In the genomic region with DNA sequence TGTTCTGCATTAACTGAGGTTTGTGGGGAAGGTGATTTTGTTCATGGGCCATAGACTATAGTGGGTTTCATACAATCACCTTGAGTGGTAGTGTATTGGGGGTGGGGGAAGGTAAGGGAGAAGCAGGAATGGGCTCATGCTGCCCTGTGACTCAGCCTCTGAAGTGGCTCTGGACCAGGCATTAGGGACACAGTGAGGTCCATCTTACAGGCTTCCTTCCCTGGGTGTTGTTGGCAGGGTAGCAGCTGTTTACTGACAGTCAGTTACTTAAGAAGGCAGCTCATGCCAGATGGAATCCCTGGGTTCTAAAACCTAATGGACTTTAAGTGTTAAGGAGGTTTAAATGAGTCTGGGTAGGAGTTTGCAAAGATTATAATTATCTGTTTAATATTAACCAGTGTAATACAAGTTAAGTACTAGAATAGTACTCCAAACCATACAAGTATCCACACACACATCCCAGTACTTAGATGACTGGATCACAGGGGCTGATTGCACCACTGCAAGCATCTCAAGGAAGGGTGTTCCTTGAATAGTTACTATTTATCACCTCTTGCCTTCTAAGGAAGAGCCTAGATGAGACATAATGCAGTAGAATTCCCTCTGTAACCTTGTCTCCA, we compare ENCODE assay signal across 1 cellular context.
TF ChIP-seq lines count a peak whose summit lies in the region.

No MANE protein-coding gene starts in this region.

TF ChIP-seq in SK-N-SH treated with all-trans-retinoic acid at 6 μM for 48 hours, 23 proteins besides CTCF, POLR2A, EP300 and RAD21 (continued from another document):
- TF ChIP-seq, protein P1, sequence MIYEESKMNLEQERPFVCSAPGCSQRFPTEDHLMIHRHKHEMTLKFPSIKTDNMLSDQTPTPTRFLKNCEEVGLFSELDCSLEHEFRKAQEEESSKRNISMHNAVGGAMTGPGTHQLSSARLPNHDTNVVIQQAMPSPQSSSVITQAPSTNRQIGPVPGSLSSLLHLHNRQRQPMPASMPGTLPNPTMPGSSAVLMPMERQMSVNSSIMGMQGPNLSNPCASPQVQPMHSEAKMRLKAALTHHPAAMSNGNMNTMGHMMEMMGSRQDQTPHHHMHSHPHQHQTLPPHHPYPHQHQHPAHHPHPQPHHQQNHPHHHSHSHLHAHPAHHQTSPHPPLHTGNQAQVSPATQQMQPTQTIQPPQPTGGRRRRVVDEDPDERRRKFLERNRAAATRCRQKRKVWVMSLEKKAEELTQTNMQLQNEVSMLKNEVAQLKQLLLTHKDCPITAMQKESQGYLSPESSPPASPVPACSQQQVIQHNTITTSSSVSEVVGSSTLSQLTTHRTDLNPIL (CRISPR knock-in tag; IDR thresholded peaks at IDR 0.05; ENCODE audit: low read depth), result no peak
- TF ChIP-seq PPARA (CRISPR knock-in tag; IDR thresholded peaks at IDR 0.05; ENCODE audit: borderline replicate concordance), result no peak
